In genomic region chr20:20452254-20452676, GRCh38 we compare ENCODE assay signal across 8 cellular contexts.
DNase-seq lines count a peak whose midpoint lies in the region; ATAC-seq and TF ChIP-seq lines count a peak whose summit lies in the region.

No MANE protein-coding gene starts in this region.

- H3K79me2 ChIP-seq in fibroblast of lung (ENCODE audit: control insufficient read depth, insufficient read depth, low read length) (no peaks in the 10 kb centered on the region), neural progenitor cell (ENCODE audit: low read depth) (no peaks in the 10 kb centered on the region)

- H3K9me3 Mint-ChIP-seq in neural progenitor cell = no peaks in the 10 kb centered on the region

- ATAC-seq in GM18511 (IDR thresholded peaks at IDR 0.05; ENCODE audit: unreplicated experiment) = peak; percentile 95
- ATAC-seq in HG02763 (IDR thresholded peaks at IDR 0.05; ENCODE audit: unreplicated experiment) = peak; percentile 82
- ATAC-seq in thoracic aorta (ENCODE audit: insufficient number of reproducible peaks, low FRiP score, low read depth) = no peak

- DNase-seq in NCI-H345 treated with DMSO at 0.1 percent for 48 hours (lab: John Stamatoyannopoulos, UW; ENCODE audit: unreplicated experiment) (peak; percentile 66), activated T-cell treated with anti-CD3 and anti-CD28 coated beads for 48 hours (ENCODE audit: low read depth) (peak; percentile 59), fibroblast of lung (ENCODE audit: low read depth in 2 of 2) (peak; percentile 79 to 84), neural progenitor cell (ENCODE audit: low spot score) (peak; percentile 93), thoracic aorta (ENCODE audit: low spot score) (no peak), NCI-H2029 treated with DMSO at 0.1 percent for 48 hours (lab: John Stamatoyannopoulos, UW) (no peak)

- H3K9me3 ChIP-seq in fibroblast of lung (ENCODE audit: control insufficient read depth, insufficient read depth, low read depth, low read length) (no peaks in the 10 kb centered on the region), neural progenitor cell (ENCODE audit: low read depth) (no peaks in the 10 kb centered on the region), thoracic aorta (no peaks in the 10 kb centered on the region)

- H3F3A ChIP-seq in neural progenitor cell (ENCODE audit: low read depth) = peaks cover 15% of the 10 kb centered on the region

- peak in 1 of 2 donors; percentile 6 for TF ChIP-seq CTCF in fibroblast of lung (conservative IDR thresholded peaks at IDR 0.05 in 1 of 2, IDR thresholded peaks at IDR 0.05 in 1 of 2; ENCODE audit: low read depth in 1 of 2, low read length in 2 of 2)
- peak; percentile 18 for TF ChIP-seq CTCF in neural progenitor cell (IDR thresholded peaks at IDR 0.05)
- no peak for TF ChIP-seq CTCF in thoracic aorta (IDR thresholded peaks at IDR 0.05)

- H3K36me3 ChIP-seq in fibroblast of lung (ENCODE audit: control insufficient read depth, insufficient read depth, low read length) (no peaks in the 10 kb centered on the region), neural progenitor cell (no peaks in the 10 kb centered on the region), thoracic aorta (no peaks in the 10 kb centered on the region)

- peaks cover 8% of the 10 kb centered on the region for H3K27me3 Mint-ChIP-seq in neural progenitor cell (ENCODE audit: insufficient read depth, low read depth)

- peaks cover 5% of the 10 kb centered on the region for H3K36me3 Mint-ChIP-seq in neural progenitor cell

- H3K27ac ChIP-seq in fibroblast of lung (ENCODE audit: insufficient read depth, low read length) (no peak overlapping the region), neural progenitor cell (no peak overlapping the region), thoracic aorta (no peak overlapping the region)

- H3K4me2 ChIP-seq in fibroblast of lung (ENCODE audit: extremely low read depth, insufficient read depth, low read length) = peak overlapping the region; percentile 34
- H3K4me2 ChIP-seq in neural progenitor cell = peak overlapping the region; percentile 42

- peak overlapping the region; percentile 71 for H3K4me3 Mint-ChIP-seq in neural progenitor cell

- H3K27ac Mint-ChIP-seq in neural progenitor cell = peak overlapping the region; percentile 40

- H3K27me3 ChIP-seq in fibroblast of lung (ENCODE audit: control insufficient read depth, insufficient read depth, low read length) (no peaks in the 10 kb centered on the region), neural progenitor cell (peaks cover 11% of the 10 kb centered on the region), thoracic aorta (replicated peaks; ENCODE audit: insufficient read depth) (no peaks in the 10 kb centered on the region)

- H2AFZ ChIP-seq in fibroblast of lung (ENCODE audit: low read length) (peak overlapping the region; percentile 72), neural progenitor cell (replicated peaks) (no peak overlapping the region)

- H3K4me3 ChIP-seq in fibroblast of lung (replicated peaks in 1 of 4; ENCODE audit: control extremely low read depth in 1 of 4, insufficient read depth in 1 of 4, low read depth in 3 of 4, low read length in 4 of 4) (peak overlapping the region; percentile 6 to 37 (median 16)), neural progenitor cell (no peak overlapping the region), thoracic aorta (peak overlapping the region; percentile 35)

- H3K4me1 ChIP-seq in fibroblast of lung (ENCODE audit: control insufficient read depth, extremely low read depth, insufficient read depth, low read length) (peaks cover 5% of the 10 kb centered on the region), neural progenitor cell (peaks cover 35% of the 10 kb centered on the region), thoracic aorta (ENCODE audit: control insufficient read depth in 1 of 2, low read depth in 2 of 2) (peaks cover 6 to 13% of the 10 kb centered on the region in 2 donors)

- H3K4me1 Mint-ChIP-seq in neural progenitor cell = peaks cover 62% of the 10 kb centered on the region

- H4K20me1 ChIP-seq in fibroblast of lung (ENCODE audit: control insufficient read depth, extremely low read depth, insufficient read depth, low read length) = no peaks in the 10 kb centered on the region
- H4K20me1 ChIP-seq in neural progenitor cell (ENCODE audit: low read depth) = peaks cover 4% of the 10 kb centered on the region

- H3K9ac ChIP-seq in fibroblast of lung (ENCODE audit: insufficient read depth, low read length) (no peak overlapping the region), neural progenitor cell (no peak overlapping the region)

Comparison
In these comparisons a context has a peak if more than half of its experiments do, and no peak if none do; other contexts are left out.
1. DNase-seq: peak in NCI-H345 treated with DMSO at 0.1 percent for 48 hours (single experiment), activated T-cell treated with anti-CD3 and anti-CD28 coated beads for 48 hours (single experiment), fibroblast of lung (2 of 2) and neural progenitor cell (single experiment); none in thoracic aorta (single experiment) and NCI-H2029 treated with DMSO at 0.1 percent for 48 hours (single experiment).